Comparison of ENCODE assay signal across 1 cellular context in the genomic region with DNA sequence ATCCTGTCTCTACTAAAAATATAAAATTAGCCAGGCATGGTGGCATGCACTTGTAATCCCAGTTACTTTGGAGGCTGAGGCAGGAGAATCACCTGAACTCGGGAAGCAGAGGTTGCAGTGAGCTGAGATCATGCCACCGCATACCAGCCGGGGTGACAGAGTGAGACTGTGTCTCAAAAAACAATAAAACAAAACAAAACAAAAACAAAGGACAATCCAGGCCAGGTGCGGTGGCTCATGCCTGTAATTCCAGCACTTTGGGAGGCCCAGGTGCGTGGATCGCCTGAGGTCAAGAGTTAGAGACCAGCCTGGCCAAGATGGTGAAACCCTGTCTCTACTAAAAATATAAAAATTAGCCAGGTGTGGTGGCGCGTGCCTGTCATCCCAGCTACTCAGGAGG. TPM values are rescaled to one million over a fixed set of nuclear protein-coding genes. Genes with fewer than 3 reads are reported as not detected.
"Had no signal": no experiment of that assay in that cellular context is flagged by ENCODE, and none has a peak within 500 bp of the region (broad histone marks: within the 10 kb centered on the region; RNA-seq: fewer than 3 reads in every experiment).

No MANE protein-coding gene starts in this region.

RNA-seq across cellular contexts. Expression of gene LIPG, which starts 49.0 kb away (rescaled TPM):
- polyA plus RNA-seq: IgD-negative memory B cell had no signal
